ENCODE assay signal across 1 cellular context in the genomic region with DNA sequence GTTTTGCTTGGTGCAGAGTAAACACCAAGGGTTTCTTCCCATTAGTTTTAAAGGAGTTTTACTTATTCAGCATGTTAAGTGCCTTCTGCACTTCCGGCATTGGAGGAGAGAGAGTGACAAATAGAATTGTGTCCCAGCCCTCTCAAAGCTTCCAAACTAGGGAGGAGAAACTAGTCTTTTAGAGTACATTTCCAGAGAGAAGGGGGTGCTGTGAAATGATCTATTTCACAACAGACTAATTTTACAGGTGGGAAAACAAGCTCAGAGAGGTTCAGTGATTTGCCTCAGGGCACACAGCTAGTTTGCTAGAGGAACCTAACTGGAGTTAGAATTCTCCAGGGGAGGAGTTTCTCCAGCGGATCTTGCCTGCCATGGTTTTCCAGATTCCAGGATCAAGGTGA.
TF ChIP-seq lines count a peak whose summit lies in the region.

No MANE protein-coding gene starts in this region.

TF ChIP-seq in HepG2, 621 proteins besides CTCF, POLR2A, EP300 and RAD21 (continued from another document and continues in another):
- TF ChIP-seq, protein P1, sequence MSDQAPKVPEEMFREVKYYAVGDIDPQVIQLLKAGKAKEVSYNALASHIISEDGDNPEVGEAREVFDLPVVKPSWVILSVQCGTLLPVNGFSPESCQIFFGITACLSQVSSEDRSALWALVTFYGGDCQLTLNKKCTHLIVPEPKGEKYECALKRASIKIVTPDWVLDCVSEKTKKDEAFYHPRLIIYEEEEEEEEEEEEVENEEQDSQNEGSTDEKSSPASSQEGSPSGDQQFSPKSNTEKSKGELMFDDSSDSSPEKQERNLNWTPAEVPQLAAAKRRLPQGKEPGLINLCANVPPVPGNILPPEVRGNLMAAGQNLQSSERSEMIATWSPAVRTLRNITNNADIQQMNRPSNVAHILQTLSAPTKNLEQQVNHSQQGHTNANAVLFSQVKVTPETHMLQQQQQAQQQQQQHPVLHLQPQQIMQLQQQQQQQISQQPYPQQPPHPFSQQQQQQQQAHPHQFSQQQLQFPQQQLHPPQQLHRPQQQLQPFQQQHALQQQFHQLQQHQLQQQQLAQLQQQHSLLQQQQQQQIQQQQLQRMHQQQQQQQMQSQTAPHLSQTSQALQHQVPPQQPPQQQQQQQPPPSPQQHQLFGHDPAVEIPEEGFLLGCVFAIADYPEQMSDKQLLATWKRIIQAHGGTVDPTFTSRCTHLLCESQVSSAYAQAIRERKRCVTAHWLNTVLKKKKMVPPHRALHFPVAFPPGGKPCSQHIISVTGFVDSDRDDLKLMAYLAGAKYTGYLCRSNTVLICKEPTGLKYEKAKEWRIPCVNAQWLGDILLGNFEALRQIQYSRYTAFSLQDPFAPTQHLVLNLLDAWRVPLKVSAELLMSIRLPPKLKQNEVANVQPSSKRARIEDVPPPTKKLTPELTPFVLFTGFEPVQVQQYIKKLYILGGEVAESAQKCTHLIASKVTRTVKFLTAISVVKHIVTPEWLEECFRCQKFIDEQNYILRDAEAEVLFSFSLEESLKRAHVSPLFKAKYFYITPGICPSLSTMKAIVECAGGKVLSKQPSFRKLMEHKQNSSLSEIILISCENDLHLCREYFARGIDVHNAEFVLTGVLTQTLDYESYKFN (CRISPR knock-in tag; conservative IDR thresholded peaks at IDR 0.05): 0 out of 2 replicates have a peak, but pooled peaks have one; percentile 13
- TF ChIP-seq, protein P2, sequence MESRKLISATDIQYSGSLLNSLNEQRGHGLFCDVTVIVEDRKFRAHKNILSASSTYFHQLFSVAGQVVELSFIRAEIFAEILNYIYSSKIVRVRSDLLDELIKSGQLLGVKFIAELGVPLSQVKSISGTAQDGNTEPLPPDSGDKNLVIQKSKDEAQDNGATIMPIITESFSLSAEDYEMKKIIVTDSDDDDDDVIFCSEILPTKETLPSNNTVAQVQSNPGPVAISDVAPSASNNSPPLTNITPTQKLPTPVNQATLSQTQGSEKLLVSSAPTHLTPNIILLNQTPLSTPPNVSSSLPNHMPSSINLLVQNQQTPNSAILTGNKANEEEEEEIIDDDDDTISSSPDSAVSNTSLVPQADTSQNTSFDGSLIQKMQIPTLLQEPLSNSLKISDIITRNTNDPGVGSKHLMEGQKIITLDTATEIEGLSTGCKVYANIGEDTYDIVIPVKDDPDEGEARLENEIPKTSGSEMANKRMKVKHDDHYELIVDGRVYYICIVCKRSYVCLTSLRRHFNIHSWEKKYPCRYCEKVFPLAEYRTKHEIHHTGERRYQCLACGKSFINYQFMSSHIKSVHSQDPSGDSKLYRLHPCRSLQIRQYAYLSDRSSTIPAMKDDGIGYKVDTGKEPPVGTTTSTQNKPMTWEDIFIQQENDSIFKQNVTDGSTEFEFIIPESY (CRISPR knock-in tag; IDR thresholded peaks at IDR 0.05): no peak
- TF ChIP-seq MXD4 (CRISPR knock-in tag; IDR thresholded peaks at IDR 0.05) (no peak), FOXO1 (CRISPR knock-in tag; IDR thresholded peaks at IDR 0.05) (0 out of 2 replicates have a peak, but pooled peaks have one; percentile 2), ZFP90 (CRISPR knock-in tag; IDR thresholded peaks at IDR 0.05; ENCODE audit: borderline replicate concordance) (no peak; the same call in 1 of the 2 replicates), ZNF367 (CRISPR knock-in tag; IDR thresholded peaks at IDR 0.05; ENCODE audit: borderline replicate concordance) (0 out of 2 replicates have a peak, but pooled peaks have one; percentile 45), ZNF572 (CRISPR knock-in tag; IDR thresholded peaks at IDR 0.05) (no peak), ZFP36 (IDR thresholded peaks at IDR 0.05; ENCODE audit: borderline replicate concordance, low read depth, low read length, partially characterized antibody) (peak; percentile 65), BCL6 (CRISPR knock-in tag; IDR thresholded peaks at IDR 0.05) (peak; percentile 6; the same call in 1 of the 2 replicates), ELF1 (CRISPR knock-in tag; IDR thresholded peaks at IDR 0.05) (peak; percentile 81), NR3C1 (CRISPR knock-in tag; IDR thresholded peaks at IDR 0.05) (no peak), ZNF101 (CRISPR knock-in tag; IDR thresholded peaks at IDR 0.05; ENCODE audit: borderline replicate concordance, low read depth) (no peak), FOXC1 (CRISPR knock-in tag; IDR thresholded peaks at IDR 0.05; ENCODE audit: borderline replicate concordance) (no peak)
- TF ChIP-seq, protein P3, sequence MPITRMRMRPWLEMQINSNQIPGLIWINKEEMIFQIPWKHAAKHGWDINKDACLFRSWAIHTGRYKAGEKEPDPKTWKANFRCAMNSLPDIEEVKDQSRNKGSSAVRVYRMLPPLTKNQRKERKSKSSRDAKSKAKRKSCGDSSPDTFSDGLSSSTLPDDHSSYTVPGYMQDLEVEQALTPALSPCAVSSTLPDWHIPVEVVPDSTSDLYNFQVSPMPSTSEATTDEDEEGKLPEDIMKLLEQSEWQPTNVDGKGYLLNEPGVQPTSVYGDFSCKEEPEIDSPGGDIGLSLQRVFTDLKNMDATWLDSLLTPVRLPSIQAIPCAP (CRISPR knock-in tag; IDR thresholded peaks at IDR 0.05; ENCODE audit: low read depth): no peak
- TF ChIP-seq, protein P4, sequence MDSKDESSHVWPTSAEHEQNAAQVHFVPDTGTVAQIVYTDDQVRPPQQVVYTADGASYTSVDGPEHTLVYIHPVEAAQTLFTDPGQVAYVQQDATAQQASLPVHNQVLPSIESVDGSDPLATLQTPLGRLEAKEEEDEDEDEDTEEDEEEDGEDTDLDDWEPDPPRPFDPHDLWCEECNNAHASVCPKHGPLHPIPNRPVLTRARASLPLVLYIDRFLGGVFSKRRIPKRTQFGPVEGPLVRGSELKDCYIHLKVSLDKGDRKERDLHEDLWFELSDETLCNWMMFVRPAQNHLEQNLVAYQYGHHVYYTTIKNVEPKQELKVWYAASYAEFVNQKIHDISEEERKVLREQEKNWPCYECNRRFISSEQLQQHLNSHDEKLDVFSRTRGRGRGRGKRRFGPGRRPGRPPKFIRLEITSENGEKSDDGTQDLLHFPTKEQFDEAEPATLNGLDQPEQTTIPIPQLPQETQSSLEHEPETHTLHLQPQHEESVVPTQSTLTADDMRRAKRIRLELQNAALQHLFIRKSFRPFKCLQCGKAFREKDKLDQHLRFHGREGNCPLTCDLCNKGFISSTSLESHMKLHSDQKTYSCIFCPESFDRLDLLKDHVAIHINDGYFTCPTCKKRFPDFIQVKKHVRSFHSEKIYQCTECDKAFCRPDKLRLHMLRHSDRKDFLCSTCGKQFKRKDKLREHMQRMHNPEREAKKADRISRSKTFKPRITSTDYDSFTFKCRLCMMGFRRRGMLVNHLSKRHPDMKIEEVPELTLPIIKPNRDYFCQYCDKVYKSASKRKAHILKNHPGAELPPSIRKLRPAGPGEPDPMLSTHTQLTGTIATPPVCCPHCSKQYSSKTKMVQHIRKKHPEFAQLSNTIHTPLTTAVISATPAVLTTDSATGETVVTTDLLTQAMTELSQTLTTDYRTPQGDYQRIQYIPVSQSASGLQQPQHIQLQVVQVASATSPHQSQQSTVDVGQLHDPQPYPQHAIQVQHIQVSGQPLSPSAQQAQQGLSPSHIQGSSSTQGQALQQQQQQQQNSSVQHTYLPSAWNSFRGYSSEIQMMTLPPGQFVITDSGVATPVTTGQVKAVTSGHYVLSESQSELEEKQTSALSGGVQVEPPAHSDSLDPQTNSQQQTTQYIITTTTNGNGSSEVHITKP (CRISPR knock-in tag; IDR thresholded peaks at IDR 0.05; ENCODE audit: low read depth): 0 out of 2 replicates have a peak, but pooled peaks have one; percentile 5
- TF ChIP-seq, protein P5, sequence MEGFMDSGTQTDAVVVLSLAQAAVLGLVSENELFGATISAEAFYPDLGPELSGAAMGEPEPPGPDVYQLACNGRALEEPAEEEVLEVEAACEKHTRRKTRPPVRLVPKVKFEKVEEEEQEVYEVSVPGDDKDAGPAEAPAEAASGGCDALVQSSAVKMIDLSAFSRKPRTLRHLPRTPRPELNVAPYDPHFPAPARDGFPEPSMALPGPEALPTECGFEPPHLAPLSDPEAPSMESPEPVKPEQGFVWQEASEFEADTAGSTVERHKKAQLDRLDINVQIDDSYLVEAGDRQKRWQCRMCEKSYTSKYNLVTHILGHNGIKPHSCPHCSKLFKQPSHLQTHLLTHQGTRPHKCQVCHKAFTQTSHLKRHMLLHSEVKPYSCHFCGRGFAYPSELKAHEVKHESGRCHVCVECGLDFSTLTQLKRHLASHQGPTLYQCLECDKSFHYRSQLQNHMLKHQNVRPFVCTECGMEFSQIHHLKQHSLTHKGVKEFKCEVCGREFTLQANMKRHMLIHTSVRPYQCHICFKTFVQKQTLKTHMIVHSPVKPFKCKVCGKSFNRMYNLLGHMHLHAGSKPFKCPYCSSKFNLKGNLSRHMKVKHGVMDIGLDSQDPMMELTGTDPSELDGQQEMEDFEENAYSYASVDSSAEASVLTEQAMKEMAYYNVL (CRISPR knock-in tag; IDR thresholded peaks at IDR 0.05; ENCODE audit: borderline replicate concordance): no peak; the same call in 1 of the 2 replicates
- TF ChIP-seq, protein P6, sequence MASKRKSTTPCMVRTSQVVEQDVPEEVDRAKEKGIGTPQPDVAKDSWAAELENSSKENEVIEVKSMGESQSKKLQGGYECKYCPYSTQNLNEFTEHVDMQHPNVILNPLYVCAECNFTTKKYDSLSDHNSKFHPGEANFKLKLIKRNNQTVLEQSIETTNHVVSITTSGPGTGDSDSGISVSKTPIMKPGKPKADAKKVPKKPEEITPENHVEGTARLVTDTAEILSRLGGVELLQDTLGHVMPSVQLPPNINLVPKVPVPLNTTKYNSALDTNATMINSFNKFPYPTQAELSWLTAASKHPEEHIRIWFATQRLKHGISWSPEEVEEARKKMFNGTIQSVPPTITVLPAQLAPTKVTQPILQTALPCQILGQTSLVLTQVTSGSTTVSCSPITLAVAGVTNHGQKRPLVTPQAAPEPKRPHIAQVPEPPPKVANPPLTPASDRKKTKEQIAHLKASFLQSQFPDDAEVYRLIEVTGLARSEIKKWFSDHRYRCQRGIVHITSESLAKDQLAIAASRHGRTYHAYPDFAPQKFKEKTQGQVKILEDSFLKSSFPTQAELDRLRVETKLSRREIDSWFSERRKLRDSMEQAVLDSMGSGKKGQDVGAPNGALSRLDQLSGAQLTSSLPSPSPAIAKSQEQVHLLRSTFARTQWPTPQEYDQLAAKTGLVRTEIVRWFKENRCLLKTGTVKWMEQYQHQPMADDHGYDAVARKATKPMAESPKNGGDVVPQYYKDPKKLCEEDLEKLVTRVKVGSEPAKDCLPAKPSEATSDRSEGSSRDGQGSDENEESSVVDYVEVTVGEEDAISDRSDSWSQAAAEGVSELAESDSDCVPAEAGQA (IDR thresholded peaks at IDR 0.05; ENCODE audit: low read depth): no peak
- TF ChIP-seq, protein P6 (CRISPR knock-in tag; IDR thresholded peaks at IDR 0.05; ENCODE audit: borderline replicate concordance): no peak
- TF ChIP-seq, protein P7, sequence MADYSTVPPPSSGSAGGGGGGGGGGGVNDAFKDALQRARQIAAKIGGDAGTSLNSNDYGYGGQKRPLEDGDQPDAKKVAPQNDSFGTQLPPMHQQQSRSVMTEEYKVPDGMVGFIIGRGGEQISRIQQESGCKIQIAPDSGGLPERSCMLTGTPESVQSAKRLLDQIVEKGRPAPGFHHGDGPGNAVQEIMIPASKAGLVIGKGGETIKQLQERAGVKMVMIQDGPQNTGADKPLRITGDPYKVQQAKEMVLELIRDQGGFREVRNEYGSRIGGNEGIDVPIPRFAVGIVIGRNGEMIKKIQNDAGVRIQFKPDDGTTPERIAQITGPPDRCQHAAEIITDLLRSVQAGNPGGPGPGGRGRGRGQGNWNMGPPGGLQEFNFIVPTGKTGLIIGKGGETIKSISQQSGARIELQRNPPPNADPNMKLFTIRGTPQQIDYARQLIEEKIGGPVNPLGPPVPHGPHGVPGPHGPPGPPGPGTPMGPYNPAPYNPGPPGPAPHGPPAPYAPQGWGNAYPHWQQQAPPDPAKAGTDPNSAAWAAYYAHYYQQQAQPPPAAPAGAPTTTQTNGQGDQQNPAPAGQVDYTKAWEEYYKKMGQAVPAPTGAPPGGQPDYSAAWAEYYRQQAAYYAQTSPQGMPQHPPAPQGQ (CRISPR knock-in tag; IDR thresholded peaks at IDR 0.05; ENCODE audit: borderline replicate concordance): no peak
- TF ChIP-seq, protein P8, sequence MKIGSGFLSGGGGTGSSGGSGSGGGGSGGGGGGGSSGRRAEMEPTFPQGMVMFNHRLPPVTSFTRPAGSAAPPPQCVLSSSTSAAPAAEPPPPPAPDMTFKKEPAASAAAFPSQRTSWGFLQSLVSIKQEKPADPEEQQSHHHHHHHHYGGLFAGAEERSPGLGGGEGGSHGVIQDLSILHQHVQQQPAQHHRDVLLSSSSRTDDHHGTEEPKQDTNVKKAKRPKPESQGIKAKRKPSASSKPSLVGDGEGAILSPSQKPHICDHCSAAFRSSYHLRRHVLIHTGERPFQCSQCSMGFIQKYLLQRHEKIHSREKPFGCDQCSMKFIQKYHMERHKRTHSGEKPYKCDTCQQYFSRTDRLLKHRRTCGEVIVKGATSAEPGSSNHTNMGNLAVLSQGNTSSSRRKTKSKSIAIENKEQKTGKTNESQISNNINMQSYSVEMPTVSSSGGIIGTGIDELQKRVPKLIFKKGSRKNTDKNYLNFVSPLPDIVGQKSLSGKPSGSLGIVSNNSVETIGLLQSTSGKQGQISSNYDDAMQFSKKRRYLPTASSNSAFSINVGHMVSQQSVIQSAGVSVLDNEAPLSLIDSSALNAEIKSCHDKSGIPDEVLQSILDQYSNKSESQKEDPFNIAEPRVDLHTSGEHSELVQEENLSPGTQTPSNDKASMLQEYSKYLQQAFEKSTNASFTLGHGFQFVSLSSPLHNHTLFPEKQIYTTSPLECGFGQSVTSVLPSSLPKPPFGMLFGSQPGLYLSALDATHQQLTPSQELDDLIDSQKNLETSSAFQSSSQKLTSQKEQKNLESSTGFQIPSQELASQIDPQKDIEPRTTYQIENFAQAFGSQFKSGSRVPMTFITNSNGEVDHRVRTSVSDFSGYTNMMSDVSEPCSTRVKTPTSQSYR (CRISPR knock-in tag; IDR thresholded peaks at IDR 0.05; ENCODE audit: borderline replicate concordance): 0 out of 2 replicates have a peak, but pooled peaks have one; percentile 1
